8 cellular contexts compared by ENCODE assay signal in genomic region chr14:32896979-32897723, GRCh38. TPM values are rescaled to one million over a fixed set of nuclear protein-coding genes. Genes with fewer than 3 reads are reported as not detected.
A peak's percentile ranks its signal among the peaks of the same experiment; 100 is the strongest.
DNase-seq lines count a peak whose midpoint lies in the region; ATAC-seq and TF ChIP-seq lines count a peak whose summit lies in the region.

No MANE protein-coding gene starts in this region.

- no peak overlapping the region for H3K23ac ChIP-seq in neuronal stem cell (ENCODE audit: low read depth, low read length, poor library complexity)

- no peaks in the 10 kb centered on the region for H3K27me3 ChIP-seq in neuronal stem cell (ENCODE audit: control insufficient read depth in 3 of 3, insufficient read depth in 3 of 3, low read depth in 1 of 3, low read length in 3 of 3)

- H3K27ac ChIP-seq in neuronal stem cell (replicated peaks; ENCODE audit: low read length) = no peak overlapping the region

- H3K36me3 Mint-ChIP-seq in effector memory CD8-positive, alpha-beta T cell (ENCODE audit: insufficient read depth) = no peaks in the 10 kb centered on the region

- no peaks in the 10 kb centered on the region for H3K9me3 ChIP-seq in neuronal stem cell (replicated peaks in 1 of 2; ENCODE audit: control insufficient read depth in 2 of 2, insufficient read depth in 1 of 2, low read depth in 1 of 2, low read length in 2 of 2)

- H2AFZ ChIP-seq in neuronal stem cell (ENCODE audit: low read length) = peak overlapping the region; percentile 82

- H3K79me1 ChIP-seq in neuronal stem cell (ENCODE audit: low read depth, low read length) = no peaks in the 10 kb centered on the region

- H3K27me3 Mint-ChIP-seq in effector memory CD8-positive, alpha-beta T cell = no peaks in the 10 kb centered on the region

- peaks cover 0 to 3% of the 10 kb centered on the region in 2 donors for H3K9me3 Mint-ChIP-seq in effector memory CD8-positive, alpha-beta T cell

- H2BK15ac ChIP-seq in neuronal stem cell (ENCODE audit: low read length) = no peak overlapping the region

- H3K4ac ChIP-seq in neuronal stem cell (ENCODE audit: low read length) = no peak overlapping the region

- no peak overlapping the region for H2BK120ac ChIP-seq in neuronal stem cell (ENCODE audit: low read depth, low read length)

- DNase-seq in DMS53 treated with DMSO at 0.1 percent for 48 hours (lab: John Stamatoyannopoulos, UW; ENCODE audit: unreplicated experiment) = peak; percentile 53
- DNase-seq in OCI-M1 (lab: John Stamatoyannopoulos, UW) = peak; percentile 78
- DNase-seq in epithelial cell of proximal tubule (ENCODE audit: low read depth) = peak; percentile 16
- no peak for DNase-seq in neuronal stem cell (ENCODE audit: low spot score)
- no peak for DNase-seq in effector memory CD8-positive, alpha-beta T cell

- H3K18ac ChIP-seq in neuronal stem cell (ENCODE audit: low read length) = no peak overlapping the region

- H3K4me2 ChIP-seq in neuronal stem cell (ENCODE audit: insufficient read depth, low read length, poor library complexity, severe bottlenecking) = no peak overlapping the region

- no peak overlapping the region for H2BK12ac ChIP-seq in neuronal stem cell (ENCODE audit: low read length)

- H3K4me3 ChIP-seq in epithelial cell of proximal tubule (ENCODE audit: low read depth, low read length) = peak overlapping the region; percentile 61
- H3K4me3 ChIP-seq in neuronal stem cell (ENCODE audit: low read length in 2 of 2) = no peak overlapping the region

- no peak overlapping the region for H4K8ac ChIP-seq in neuronal stem cell (ENCODE audit: low read depth, low read length)

- no peak overlapping the region for H3K9ac ChIP-seq in neuronal stem cell (ENCODE audit: low read depth, low read length, poor library complexity)

- TF ChIP-seq CTCF in epithelial cell of proximal tubule (conservative IDR thresholded peaks at IDR 0.05; ENCODE audit: low read depth, low read length) = no peak

- H3K4me1 Mint-ChIP-seq in effector memory CD8-positive, alpha-beta T cell (ENCODE audit: low read depth in 2 of 2) = peaks cover 0 to 4% of the 10 kb centered on the region in 2 donors

- no CpG with 5 or more reads among the region's 11 CpGs for WGBS in neuronal stem cell (ENCODE audit: extremely low coverage in 2 of 2, insufficient read length in 2 of 2, insufficient replicate concordance in 1 of 2), 2 donors

- no peak overlapping the region for H4K91ac ChIP-seq in neuronal stem cell (ENCODE audit: low read depth, low read length, poor library complexity)

- H2AK5ac ChIP-seq in neuronal stem cell (ENCODE audit: low read depth, low read length) = no peak overlapping the region

- no peak overlapping the region for H3K14ac ChIP-seq in neuronal stem cell (ENCODE audit: low read length)

- no peak overlapping the region for H2BK5ac ChIP-seq in neuronal stem cell (ENCODE audit: low read length)

- ATAC-seq in effector memory CD8-positive, alpha-beta T cell (replicated peaks) = no peak
- no peak for ATAC-seq in GM21737 (IDR thresholded peaks at IDR 0.05; ENCODE audit: unreplicated experiment)
- ATAC-seq in HG03520 (IDR thresholded peaks at IDR 0.05; ENCODE audit: unreplicated experiment) = no peak
- no peak for ATAC-seq in HG03135 (IDR thresholded peaks at IDR 0.05; ENCODE audit: unreplicated experiment)

- no peaks in the 10 kb centered on the region for H3K4me1 ChIP-seq in neuronal stem cell (ENCODE audit: control insufficient read depth in 2 of 2, insufficient read depth in 1 of 2, low read depth in 1 of 2, low read length in 2 of 2)

- peak overlapping the region in 1 of 2 donors; percentile 32 for H3K27ac Mint-ChIP-seq in effector memory CD8-positive, alpha-beta T cell

- H3K4me3 Mint-ChIP-seq in effector memory CD8-positive, alpha-beta T cell = peak overlapping the region in 1 of 2 donors; percentile 42

- no peaks in the 10 kb centered on the region for H3K36me3 ChIP-seq in neuronal stem cell (replicated peaks in 1 of 2; ENCODE audit: control insufficient read depth in 2 of 2, insufficient read depth in 2 of 2, low read length in 2 of 2)

RNA-seq across cellular contexts. Expression of gene NPAS3, which starts 41.5 kb away (rescaled TPM):
- 0.07 and 0.35 TPM in 2 replicates for total RNA-seq in epithelial cell of proximal tubule
- polyA plus RNA-seq in neuronal stem cell (2013, experiment 1 of 2) = 1.8 TPM
- 1.8 TPM for polyA plus RNA-seq in neuronal stem cell (2013, experiment 2 of 2)

Comparison
In these comparisons a context has a peak if more than half of its experiments do, and no peak if none do; other contexts are left out.
1. DNase-seq: peak in DMS53 treated with DMSO at 0.1 percent for 48 hours (single experiment), OCI-M1 (single experiment) and epithelial cell of proximal tubule (single experiment); none in neuronal stem cell (single experiment) and effector memory CD8-positive, alpha-beta T cell (0 of 3).